ENCODE assay signal across 11 cellular contexts in genomic region chr16:75761111-75761510, GRCh38. TPM values are rescaled to one million over a fixed set of nuclear protein-coding genes. Genes with fewer than 3 reads are reported as not detected.
DNase-seq lines count a peak whose midpoint lies in the region; ATAC-seq and TF ChIP-seq lines count a peak whose summit lies in the region.
"Had no signal": no experiment of that assay in that cellular context is flagged by ENCODE, and none has a peak within 500 bp of the region (broad histone marks: within the 10 kb centered on the region; RNA-seq: fewer than 3 reads in every experiment).

No MANE protein-coding gene starts in this region.

- CTCF ChIA-PET in activated B cell treated with CpG ODN at 0.5 μM for 24 hours (lab: Charles Lee): no interaction called here

- H3K27ac Mint-ChIP-seq in activated B cell treated with CpG ODN at 0.5 μM for 24 hours: peak overlapping the region; percentile 90

- TF ChIP-seq CTCF in activated B cell treated with CpG ODN at 0.5 μM for 24 hours (IDR thresholded peaks at IDR 0.05): no peak

- POLR2A ChIA-PET in activated B cell treated with CpG ODN at 0.5 μM for 24 hours (lab: Charles Lee): interaction anchor here (4.6 kb wide), 1 partner anchor 113 kb away, joined by 31 read pairs; the partner anchor contains the start of genes KARS1 and TERF2IP

- no peaks in the 10 kb centered on the region for H3K9me3 Mint-ChIP-seq in activated B cell treated with CpG ODN at 0.5 μM for 24 hours

- ATAC-seq in GM19438 (IDR thresholded peaks at IDR 0.05; ENCODE audit: low read depth, unreplicated experiment): peak; percentile 43
- peak; percentile 16 for ATAC-seq in HG03060 (IDR thresholded peaks at IDR 0.05; ENCODE audit: low read depth, unreplicated experiment)
- peak; percentile 20 for ATAC-seq in activated B cell treated with CpG ODN at 0.5 μM for 24 hours (ENCODE audit: low read depth)
- ATAC-seq: gastroesophageal sphincter had no signal

- peaks cover 30% of the 10 kb centered on the region for H3K4me1 Mint-ChIP-seq in activated B cell treated with CpG ODN at 0.5 μM for 24 hours

- H3K4me3 Mint-ChIP-seq in activated B cell treated with CpG ODN at 0.5 μM for 24 hours: peak overlapping the region; percentile 76

- DNase-seq in ELR (ENCODE audit: low read depth): peak; percentile 23
- DNase-seq in activated B cell treated with CpG ODN at 0.5 μM for 24 hours: no peak
- DNase-seq in putamen (ENCODE audit: low spot score): no peak
- no peak for DNase-seq in COR-L47 (lab: John Stamatoyannopoulos, UW)
- DNase-seq in activated CD8-positive, alpha-beta memory T cell treated with anti-CD3 and anti-CD28 coated beads, Interleukin-2, amount 50 U/mL, for 48 hours: no peak
- DNase-seq in medulla oblongata (ENCODE audit: extremely low spot score): no peak
- DNase-seq: DMS153 had no signal

- H3K27me3 Mint-ChIP-seq in activated B cell treated with CpG ODN at 0.5 μM for 24 hours: no peaks in the 10 kb centered on the region

- intact Hi-C loops in activated B cell treated with CpG ODN at 0.5 μM for 24 hours (cut with micrococcal nuclease): loop anchor here (1.0 to 10.0 kb wide), 4 partner anchors 196 to 1056 kb away; partner anchors contain the start of genes MLKL, TMEM231 and ZFP1

- no peaks in the 10 kb centered on the region for H3K36me3 Mint-ChIP-seq in activated B cell treated with CpG ODN at 0.5 μM for 24 hours (ENCODE audit: low read depth)

RNA-seq across cellular contexts. Expression of gene CPHXL, which starts 34.8 kb away (rescaled TPM):
- total RNA-seq in activated B cell treated with CpG ODN at 0.5 μM for 24 hours: not detected in 2 replicates
- total RNA-seq: gastroesophageal sphincter; T-helper 2 cell treated with Interferon-gamma antibody and Interleukin-4, amounts not matched to agents 100 ng/mL and 5 ng/mL, for 36 hours had no signal

RNA-seq across cellular contexts. Expression of gene DUXB, which starts 59.9 kb away (rescaled TPM):
- total RNA-seq in activated B cell treated with CpG ODN at 0.5 μM for 24 hours: not detected in 2 replicates
- total RNA-seq: gastroesophageal sphincter; T-helper 2 cell treated with Interferon-gamma antibody and Interleukin-4, amounts not matched to agents 100 ng/mL and 5 ng/mL, for 36 hours had no signal
